ENCODE assay signal across 8 cellular contexts in genomic region chr1:159000070-159000409, GRCh38. TPM values are rescaled to one million over a fixed set of nuclear protein-coding genes. Genes with fewer than 3 reads are reported as not detected.
DNase-seq lines count a peak whose midpoint lies in the region; ATAC-seq and TF ChIP-seq lines count a peak whose summit lies in the region.

No MANE protein-coding gene starts in this region.

- DNase-seq in H9: no peak
- no peak for DNase-seq in iPS DF 6.9 (ENCODE audit: low read depth, low spot score)
- no peak for DNase-seq in CD8-positive, alpha-beta T cell
- DNase-seq in activated CD8-positive, alpha-beta memory T cell treated with anti-CD3 and anti-CD28 coated beads, Interleukin-2, amount 10 ng/mL, durations not matched to agents 7 days and 5 days: no peak
- no peak for DNase-seq in Ammon's horn (ENCODE audit: low spot score)

- intact Hi-C loops in CD8-positive, alpha-beta T cell (cut with DNase I, micrococcal nuclease): loop anchor here in 1 of 2 experiments (2.0 kb wide), 1 partner anchor 15 kb away; no protein-coding TSS in a partner anchor

- peak overlapping the region; percentile 93 for H3K4me2 ChIP-seq in H9 (ENCODE audit: insufficient read depth, insufficient read length, low read length)

- CTCF ChIA-PET in CD8-positive, alpha-beta T cell (lab: Charles Lee): interaction anchor here (1.0 to 1.5 kb wide), 4 partner anchors 8 to 796 kb away, joined by 3 to 6 read pairs (median 4); no protein-coding TSS in a partner anchor
- CTCF ChIA-PET in activated CD8-positive, alpha-beta memory T cell treated with anti-CD3 and anti-CD28 coated beads, Interleukin-2, amount 10 ng/mL, durations not matched to agents 7 days and 5 days (lab: Charles Lee): interaction anchor here (0.8 to 1.2 kb wide), 2 partner anchors 9 to 10 kb away, joined by 3 to 4 read pairs; no protein-coding TSS in a partner anchor

- no peaks in the 10 kb centered on the region; the same call in 1 of the 2 replicates for H3K4me1 ChIP-seq in H9 (ENCODE audit: insufficient read depth, low read length)
- no peaks in the 10 kb centered on the region for H3K4me1 ChIP-seq in iPS DF 6.9 (ENCODE audit: control insufficient read depth, insufficient read depth, low read length)
- H3K4me1 ChIP-seq in rectal smooth muscle tissue (ENCODE audit: control insufficient read depth, insufficient read depth, low read length): peaks cover 5% of the 10 kb centered on the region
- H3K4me1 ChIP-seq in CD8-positive, alpha-beta T cell (ENCODE audit: insufficient read depth, low read length): peaks cover 6% of the 10 kb centered on the region

- no peak overlapping the region for H3K4ac ChIP-seq in H9 (ENCODE audit: low read depth, low read length)

- peak overlapping the region; percentile 37; the same call in 1 of the 2 replicates for H3K4me3 ChIP-seq in iPS DF 6.9 (ENCODE audit: low read length)
- H3K4me3 ChIP-seq in rectal smooth muscle tissue (ENCODE audit: low read length): peak overlapping the region; percentile 58
- no peak overlapping the region for H3K4me3 ChIP-seq in CD8-positive, alpha-beta T cell (ENCODE audit: low read depth, low read length)

- H3K9me3 Mint-ChIP-seq in H9: no peaks in the 10 kb centered on the region
- peaks cover 0 to 2% (median 0%) of the 10 kb centered on the region in 5 experiments for H3K9me3 Mint-ChIP-seq in brain
- no peaks in the 10 kb centered on the region for H3K9me3 Mint-ChIP-seq in CD8-positive, alpha-beta T cell
- no peaks in the 10 kb centered on the region for H3K9me3 Mint-ChIP-seq in activated CD8-positive, alpha-beta memory T cell treated with anti-CD3 and anti-CD28 coated beads, Interleukin-2, amount 10 ng/mL, durations not matched to agents 7 days and 5 days (ENCODE audit: low read depth)

- peak overlapping the region; percentile 71 to 79 for H3K4me3 Mint-ChIP-seq in H9
- peak overlapping the region; percentile 78 to 86 (median 85) for H3K4me3 Mint-ChIP-seq in brain
- no peak overlapping the region for H3K4me3 Mint-ChIP-seq in CD8-positive, alpha-beta T cell
- no peak overlapping the region for H3K4me3 Mint-ChIP-seq in activated CD8-positive, alpha-beta memory T cell treated with anti-CD3 and anti-CD28 coated beads, Interleukin-2, amount 10 ng/mL, durations not matched to agents 7 days and 5 days

- H2BK12ac ChIP-seq in H9 (ENCODE audit: insufficient read length, low read depth, low read length): no peak overlapping the region

- H2AK5ac ChIP-seq in H9 (ENCODE audit: insufficient read length, low read length): no peak overlapping the region

- H3K79me1 ChIP-seq in H9 (ENCODE audit: insufficient read depth, low read depth, low read length, poor library complexity, severe bottlenecking): no peaks in the 10 kb centered on the region

- no peak overlapping the region for H3T11ph ChIP-seq in H9 (ENCODE audit: low read length)

- no peak overlapping the region for H3K56ac ChIP-seq in H9 (ENCODE audit: insufficient read length, low read depth, low read length)

- H3K27ac Mint-ChIP-seq in H9 (peak overlapping the region; percentile 93 to 97 (median 96); a peak in 6 of 7 replicates), brain (peak overlapping the region; percentile 90 to 97 (median 94))
- no peak overlapping the region for H3K27ac Mint-ChIP-seq in CD8-positive, alpha-beta T cell
- H3K27ac Mint-ChIP-seq in activated CD8-positive, alpha-beta memory T cell treated with anti-CD3 and anti-CD28 coated beads, Interleukin-2, amount 10 ng/mL, durations not matched to agents 7 days and 5 days: no peak overlapping the region

- POLR2A ChIA-PET in CD8-positive, alpha-beta T cell (lab: Charles Lee): no interaction called here

- TF ChIP-seq CTCF in H9 (conservative IDR thresholded peaks at IDR 0.05): no peak
- TF ChIP-seq CTCF in brain (conservative IDR thresholded peaks at IDR 0.05): no peak
- TF ChIP-seq CTCF in CD8-positive, alpha-beta T cell (IDR thresholded peaks at IDR 0.05): no peak

- H4K5ac ChIP-seq in H9 (ENCODE audit: insufficient read length, low read depth, low read length): no peak overlapping the region

- H3K36me3 Mint-ChIP-seq in H9 (ENCODE audit: insufficient read depth in 1 of 3, low read depth in 3 of 3) (no peaks in the 10 kb centered on the region), brain (no peaks in the 10 kb centered on the region)
- H3K36me3 Mint-ChIP-seq in CD8-positive, alpha-beta T cell: no peaks in the 10 kb centered on the region
- H3K36me3 Mint-ChIP-seq in activated CD8-positive, alpha-beta memory T cell treated with anti-CD3 and anti-CD28 coated beads, Interleukin-2, amount 10 ng/mL, durations not matched to agents 7 days and 5 days: peaks cover 20% of the 10 kb centered on the region

- no peak overlapping the region for H4K8ac ChIP-seq in H9 (replicated peaks; ENCODE audit: insufficient read length, low read depth, low read length)

- H4K20me1 ChIP-seq in H9 (ENCODE audit: control insufficient read depth, insufficient read depth, insufficient read length): no peaks in the 10 kb centered on the region

- H3K4me1 Mint-ChIP-seq in H9 (peaks cover 31 to 36% of the 10 kb centered on the region in 2 experiments), brain (peaks cover 26% of the 10 kb centered on the region)
- H3K4me1 Mint-ChIP-seq in CD8-positive, alpha-beta T cell (ENCODE audit: low read depth): peaks cover 30% of the 10 kb centered on the region
- H3K4me1 Mint-ChIP-seq in activated CD8-positive, alpha-beta memory T cell treated with anti-CD3 and anti-CD28 coated beads, Interleukin-2, amount 10 ng/mL, durations not matched to agents 7 days and 5 days: peaks cover 38% of the 10 kb centered on the region

- H3K27me3 Mint-ChIP-seq in H9 (ENCODE audit: low read depth) (peaks cover 11% of the 10 kb centered on the region), brain (peaks cover 3% of the 10 kb centered on the region)
- no peaks in the 10 kb centered on the region for H3K27me3 Mint-ChIP-seq in CD8-positive, alpha-beta T cell (ENCODE audit: low read depth)
- H3K27me3 Mint-ChIP-seq in activated CD8-positive, alpha-beta memory T cell treated with anti-CD3 and anti-CD28 coated beads, Interleukin-2, amount 10 ng/mL, durations not matched to agents 7 days and 5 days: no peaks in the 10 kb centered on the region

- H2BK20ac ChIP-seq in H9 (ENCODE audit: low read depth, low read length, poor library complexity, severe bottlenecking): no peak overlapping the region

- H3K23me2 ChIP-seq in H9 (ENCODE audit: insufficient read length, low read depth, low read length, poor library complexity, severe bottlenecking): peaks cover 7% of the 10 kb centered on the region

- no peak overlapping the region for H3K14ac ChIP-seq in H9 (ENCODE audit: insufficient read depth, low read length)

- peak overlapping the region; percentile 41 for H3K27ac ChIP-seq in H9 (ENCODE audit: insufficient read length, low read depth, low read length)
- no peak overlapping the region for H3K27ac ChIP-seq in iPS DF 6.9 (ENCODE audit: low read length)
- peak overlapping the region; percentile 89 for H3K27ac ChIP-seq in rectal smooth muscle tissue (ENCODE audit: low read depth, low read length)
- no peak overlapping the region for H3K27ac ChIP-seq in CD8-positive, alpha-beta T cell (ENCODE audit: low read depth, low read length)

- no peak for ATAC-seq in CD8-positive, alpha-beta T cell
- ATAC-seq in GM18517 (IDR thresholded peaks at IDR 0.05; ENCODE audit: unreplicated experiment): no peak
- no peak for ATAC-seq in activated CD8-positive, alpha-beta memory T cell treated with anti-CD3 and anti-CD28 coated beads, Interleukin-2, amount 10 ng/mL, durations not matched to agents 7 days and 5 days

- peaks cover 3% of the 10 kb centered on the region; the same call in 1 of the 2 replicates for H3K27me3 ChIP-seq in H9 (ENCODE audit: insufficient read depth, low read length)
- H3K27me3 ChIP-seq in iPS DF 6.9 (ENCODE audit: control insufficient read depth, insufficient read depth, low read length): peaks cover 1% of the 10 kb centered on the region; the same call in 1 of the 2 replicates
- H3K27me3 ChIP-seq in rectal smooth muscle tissue (ENCODE audit: control insufficient read depth, insufficient read depth, low read length): no peaks in the 10 kb centered on the region
- no peaks in the 10 kb centered on the region for H3K27me3 ChIP-seq in CD8-positive, alpha-beta T cell (ENCODE audit: insufficient read depth, low read length)

- H2AFZ ChIP-seq in H9 (ENCODE audit: low read length): peak overlapping the region; percentile 14

- H3K79me2 ChIP-seq in H9 (ENCODE audit: insufficient read depth, low read length): no peaks in the 10 kb centered on the region

- no peak overlapping the region for H2BK5ac ChIP-seq in H9 (ENCODE audit: insufficient read length, low read length)

- H3K9ac ChIP-seq in H9 (ENCODE audit: extremely low read depth, insufficient read length, low read length): peak overlapping the region; percentile 2
- no peak overlapping the region for H3K9ac ChIP-seq in rectal smooth muscle tissue (ENCODE audit: low read length)

- H2BK15ac ChIP-seq in H9 (ENCODE audit: low read depth, low read length): no peak overlapping the region

- no peak overlapping the region for H4K91ac ChIP-seq in H9 (ENCODE audit: insufficient read length, low read depth, low read length)

- H3K9me3 ChIP-seq in H9 (ENCODE audit: control insufficient read depth, low read depth, low read length) (no peaks in the 10 kb centered on the region), iPS DF 6.9 (ENCODE audit: control insufficient read depth, insufficient read depth, low read length) (no peaks in the 10 kb centered on the region)
- H3K9me3 ChIP-seq in CD8-positive, alpha-beta T cell (ENCODE audit: low read length): no peaks in the 10 kb centered on the region

- no CpG with 5 or more reads among the region's 6 CpGs for WGBS in H9 (ENCODE audit: extremely low coverage, insufficient read length, low lambda C conversion rate)
- no CpG with 5 or more reads among the region's 6 CpGs for whole genome bisulfite sequencing in iPS DF 6.9 (ENCODE audit: insufficient coverage, insufficient read length)

- H3K36me3 ChIP-seq in iPS DF 6.9 (ENCODE audit: control insufficient read depth, insufficient read depth, low read length) (no peaks in the 10 kb centered on the region), rectal smooth muscle tissue (ENCODE audit: control insufficient read depth, insufficient read depth, low read length) (no peaks in the 10 kb centered on the region)
- H3K36me3 ChIP-seq in CD8-positive, alpha-beta T cell (ENCODE audit: insufficient read depth, low read length): no peaks in the 10 kb centered on the region

- no peak overlapping the region for H2BK120ac ChIP-seq in H9 (ENCODE audit: low read depth, low read length, poor library complexity, severe bottlenecking)

- no peak overlapping the region for H3K23ac ChIP-seq in H9 (ENCODE audit: insufficient read length, low read depth, low read length)

- H3K18ac ChIP-seq in H9 (ENCODE audit: insufficient read length, low read depth, low read length): no peak overlapping the region

RNA-seq across cellular contexts. Expression of gene IFI16, which starts 9.7 kb away (rescaled TPM):
- 2.9 and 3.4 TPM in 2 replicates for total RNA-seq in H9 (2021)
- 6.5 TPM for polyA plus RNA-seq in brain (ENCODE audit: insufficient read depth, low read depth, low replicate concordance)
- total RNA-seq in CD8-positive, alpha-beta T cell: 10 to 100 TPM; 26.1 to 32.1 TPM
- total RNA-seq in activated CD8-positive, alpha-beta memory T cell treated with anti-CD3 and anti-CD28 coated beads, Interleukin-2, amount 10 ng/mL, durations not matched to agents 7 days and 5 days: 100 to 1,000 TPM; 388 to 393 TPM

Comparison
In these comparisons a context has a peak if more than half of its experiments do, and no peak if none do; other contexts are left out.
1. H3K27ac ChIP-seq: peak in H9 (single experiment) and rectal smooth muscle tissue (single experiment); none in iPS DF 6.9 (single experiment) and CD8-positive, alpha-beta T cell (single experiment).
2. H3K27ac Mint-ChIP-seq: peak in H9 (3 of 3) and brain (5 of 5); none in CD8-positive, alpha-beta T cell (single experiment) and activated CD8-positive, alpha-beta memory T cell treated with anti-CD3 and anti-CD28 coated beads, Interleukin-2, amount 10 ng/mL, durations not matched to agents 7 days and 5 days (single experiment).
3. H3K4me3 Mint-ChIP-seq: peak in H9 (2 of 2) and brain (5 of 5); none in CD8-positive, alpha-beta T cell (single experiment) and activated CD8-positive, alpha-beta memory T cell treated with anti-CD3 and anti-CD28 coated beads, Interleukin-2, amount 10 ng/mL, durations not matched to agents 7 days and 5 days (single experiment).
4. RNA of gene IFI16, which starts 9.7 kb away (total RNA-seq): 388 to 393 TPM in activated CD8-positive, alpha-beta memory T cell treated with anti-CD3 and anti-CD28 coated beads, Interleukin-2, amount 10 ng/mL, durations not matched to agents 7 days and 5 days; 26.1 to 32.1 TPM in CD8-positive, alpha-beta T cell and 2.9 to 3.4 TPM in H9; every median in the first group is over 10 times any median in the second.